Comparison of ENCODE assay signal across 9 cellular contexts in the genomic region with DNA sequence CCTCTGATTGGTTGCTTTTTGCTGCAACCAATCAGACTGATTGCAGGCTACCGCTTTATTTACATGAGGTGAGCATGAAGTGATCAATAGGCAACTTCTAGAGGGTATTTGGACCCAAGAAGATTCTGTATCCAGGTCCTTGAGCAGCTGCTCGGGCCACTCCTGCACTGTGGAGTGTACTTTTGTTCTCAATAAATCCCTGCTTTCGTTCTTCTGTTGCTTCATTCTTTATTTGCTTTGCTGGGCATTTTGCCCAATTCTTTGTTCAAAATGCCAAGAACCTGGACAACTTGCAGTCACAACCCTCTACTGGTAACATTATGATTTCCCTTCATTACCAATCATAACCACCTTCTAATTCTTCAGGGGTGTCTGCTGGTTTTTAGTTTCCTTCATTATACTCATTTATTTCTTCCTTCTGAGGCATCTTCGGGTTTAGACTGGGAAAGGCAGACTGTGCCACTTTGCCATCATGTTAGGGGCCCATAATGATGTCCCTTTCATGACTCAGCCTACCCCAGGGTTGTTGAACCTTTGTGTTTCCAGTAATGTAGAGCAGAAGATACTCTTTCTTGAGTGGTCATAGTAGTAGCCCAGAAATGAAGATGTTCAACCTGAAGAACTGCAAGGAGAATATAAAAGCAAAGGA. TPM values are rescaled to one million over a fixed set of nuclear protein-coding genes. Genes with fewer than 3 reads are reported as not detected.
DNase-seq lines count a peak whose midpoint lies in the region; ATAC-seq and TF ChIP-seq lines count a peak whose summit lies in the region.
"Had no signal": no experiment of that assay in that cellular context is flagged by ENCODE, and none has a peak within 500 bp of the region (broad histone marks: within the 10 kb centered on the region; RNA-seq: fewer than 3 reads in every experiment).

No MANE protein-coding gene starts in this region.

- no peak overlapping the region for H3K27ac ChIP-seq in ovary

- no peaks in the 10 kb centered on the region for H3K36me3 Mint-ChIP-seq in activated CD8-positive, alpha-beta T cell treated with anti-CD3 and anti-CD28 coated beads for 36 hours (ENCODE audit: low read depth)

- DNase-seq in EH (ENCODE audit: low read depth) (peak; percentile 73), NCI-H2196 treated with DMSO at 0.1 percent for 48 hours (lab: John Stamatoyannopoulos, UW; ENCODE audit: unreplicated experiment) (peak; percentile 30), epithelial cell of esophagus (ENCODE audit: low read depth) (peak; percentile 57), pons (ENCODE audit: low spot score) (peak; percentile 12), SW 1271 (lab: John Stamatoyannopoulos, UW) (no peak), ovary (no peak), NCI-H2171 treated with DMSO at 0.1 percent for 48 hours (lab: John Stamatoyannopoulos, UW) (no peak)
- no peak for DNase-seq in activated CD8-positive, alpha-beta T cell treated with anti-CD3 and anti-CD28 coated beads for 36 hours

- WGBS in ovary, 3 donors: 43 to 53% (median 48%) methylated on average over 4 of the region's 4 CpGs

- no peaks in the 10 kb centered on the region for H3K36me3 ChIP-seq in ovary

- H3K27ac Mint-ChIP-seq in activated CD8-positive, alpha-beta T cell treated with anti-CD3 and anti-CD28 coated beads for 36 hours: no peak overlapping the region

- peaks cover 1% of the 10 kb centered on the region for H3K4me1 ChIP-seq in ovary (ENCODE audit: insufficient read depth)

- no peak for ATAC-seq in activated CD8-positive, alpha-beta T cell treated with anti-CD3 and anti-CD28 coated beads for 36 hours
- ATAC-seq: activated CD4-positive, CD25-positive, alpha-beta regulatory T cell treated with anti-CD3 and anti-CD28 coated beads, Interleukin-2, amount 50 U/mL, for 24 hours had no signal

- H3K4me1 Mint-ChIP-seq in activated CD8-positive, alpha-beta T cell treated with anti-CD3 and anti-CD28 coated beads for 36 hours (ENCODE audit: low read depth): no peaks in the 10 kb centered on the region

- no peaks in the 10 kb centered on the region for H3K9me3 ChIP-seq in ovary

- H3K4me3 ChIP-seq in epithelial cell of esophagus (ENCODE audit: low read length): no peak overlapping the region
- H3K4me3 ChIP-seq in ovary: no peak overlapping the region

- no peaks in the 10 kb centered on the region for H3K27me3 ChIP-seq in ovary

- H3K27me3 Mint-ChIP-seq in activated CD8-positive, alpha-beta T cell treated with anti-CD3 and anti-CD28 coated beads for 36 hours: no peaks in the 10 kb centered on the region

- H3K9me3 Mint-ChIP-seq in activated CD8-positive, alpha-beta T cell treated with anti-CD3 and anti-CD28 coated beads for 36 hours: no peaks in the 10 kb centered on the region

- intact Hi-C loops in activated CD8-positive, alpha-beta T cell treated with anti-CD3 and anti-CD28 coated beads for 36 hours (cut with micrococcal nuclease): no loop called here
- intact Hi-C loops in ovary (cut with DNase I): no loop called here

- no peak overlapping the region for H3K4me3 Mint-ChIP-seq in activated CD8-positive, alpha-beta T cell treated with anti-CD3 and anti-CD28 coated beads for 36 hours

- TF ChIP-seq CTCF in epithelial cell of esophagus (IDR thresholded peaks at IDR 0.05; ENCODE audit: insufficient read depth, low read depth, low read length, missing control alignments) (peak; percentile 21), ovary (IDR thresholded peaks at IDR 0.05) (no peak)
- TF ChIP-seq CTCF in activated CD8-positive, alpha-beta T cell treated with anti-CD3 and anti-CD28 coated beads for 36 hours (IDR thresholded peaks at IDR 0.05): no peak

- CTCF ChIA-PET in activated CD8-positive, alpha-beta T cell treated with anti-CD3 and anti-CD28 coated beads for 36 hours (lab: Charles Lee): interaction anchor here (1.4 kb wide), 1 partner anchor 12 kb away, joined by 3 read pairs; no protein-coding TSS in a partner anchor

- no peak for TF ChIP-seq POLR2A in ovary (IDR thresholded peaks at IDR 0.05)

- TF ChIP-seq EP300 in ovary (IDR thresholded peaks at IDR 0.05): no peak

- POLR2A ChIA-PET in activated CD8-positive, alpha-beta T cell treated with anti-CD3 and anti-CD28 coated beads for 36 hours (lab: Charles Lee): no interaction called here

RNA-seq across cellular contexts. Expression of gene LIMA1, which starts 43.4 kb away (rescaled TPM):
- 10 to 100 TPM; 44.2 to 45.5 TPM for total RNA-seq in activated CD8-positive, alpha-beta T cell treated with anti-CD3 and anti-CD28 coated beads for 36 hours
- total RNA-seq in ovary: 10 to 100 TPM; 34.5 to 63.4 (median 45.2) TPM
- polyA plus RNA-seq in ovary: 10 to 100 TPM; 28.0 to 80.0 TPM

Comparison
In these comparisons a context has a peak if more than half of its experiments do, and no peak if none do; other contexts are left out.
1. DNase-seq: peak in EH (single experiment), NCI-H2196 treated with DMSO at 0.1 percent for 48 hours (single experiment), epithelial cell of esophagus (single experiment) and pons (single experiment); none in SW 1271 (0 of 2), activated CD8-positive, alpha-beta T cell treated with anti-CD3 and anti-CD28 coated beads for 36 hours (single experiment), ovary (0 of 5) and NCI-H2171 treated with DMSO at 0.1 percent for 48 hours (single experiment).